ENCODE assay signal across 8 cellular contexts in genomic region chr10:90911133-90912048, GRCh38. TPM values are rescaled to one million over a fixed set of nuclear protein-coding genes. Genes with fewer than 3 reads are reported as not detected.
DNase-seq lines count a peak whose midpoint lies in the region; ATAC-seq and TF ChIP-seq lines count a peak whose summit lies in the region.
"Not testable (repeated sequence)": the region's sequence is repeated elsewhere in the genome, so short reads cannot be mapped to it uniquely, and the experiment has no call there.

No MANE protein-coding gene starts in this region.

- H3K36me3 ChIP-seq in CD8-positive, alpha-beta memory T cell (ENCODE audit: insufficient read depth, low read length), result not testable (repeated sequence)

- CTCF ChIA-PET in CD8-positive, alpha-beta memory T cell (lab: Charles Lee), result interaction anchor here (0.8 to 3.3 kb wide), 12 partner anchors 10 to 340 kb away, joined by 3 to 21 read pairs (median 4); partner anchors contain the start of gene ANKRD1

- not testable (repeated sequence) for H3K27me3 Mint-ChIP-seq in CD8-positive, alpha-beta memory T cell

- H3K4me1 Mint-ChIP-seq in CD8-positive, alpha-beta memory T cell, result not testable (repeated sequence)

- peak; percentile 73 for ATAC-seq in GM19467 (IDR thresholded peaks at IDR 0.05; ENCODE audit: unreplicated experiment)

- not testable (repeated sequence) for H3K27ac ChIP-seq in CD8-positive, alpha-beta memory T cell (ENCODE audit: low read depth, low read length); HL-60 (replicated peaks)

- H3K27me3 ChIP-seq in CD8-positive, alpha-beta memory T cell (ENCODE audit: insufficient read depth, low read length, poor library complexity, severe bottlenecking); HL-60 (ENCODE audit: insufficient read depth, poor library complexity, severe bottlenecking): not testable (repeated sequence)

- POLR2A ChIA-PET in CD8-positive, alpha-beta memory T cell (lab: Charles Lee), result not testable (repeated sequence)

- DNase-seq in CD8-positive, alpha-beta memory T cell, result peak in 4 of 5 donors; percentile 8 to 47 (median 38)
- DNase-seq in HL-60 (ENCODE audit: low read depth in 1 of 2, low spot score in 1 of 2), result peak; percentile 22 to 54
- DNase-seq in NCI-H526 (lab: John Stamatoyannopoulos, UW), result peak; percentile 30 to 81
- peak; percentile 63 for DNase-seq in activated CD4-positive, alpha-beta T cell treated with anti-CD3 and anti-CD28 coated beads for 48 hours
- peak; percentile 49 for DNase-seq in cerebellum (ENCODE audit: low spot score)
- DNase-seq in left kidney (ENCODE audit: low read depth, low spot score), result peak; percentile 90
- peak; percentile 49 to 52 for DNase-seq in stimulated activated CD4-positive, alpha-beta T cell treated with anti-CD3 and anti-CD28 coated beads, Interleukin-2, amount 100 ng/mL, for 48 hours

- H3K9me3 ChIP-seq in CD8-positive, alpha-beta memory T cell (ENCODE audit: low read length), result not testable (repeated sequence)

- not testable (repeated sequence) for H3K36me3 Mint-ChIP-seq in CD8-positive, alpha-beta memory T cell

- peak overlapping the region in 2 of 8 donors; percentile 44 to 55 for H3K27ac Mint-ChIP-seq in CD8-positive, alpha-beta memory T cell

- not testable (repeated sequence) for H3K4me3 ChIP-seq in CD8-positive, alpha-beta memory T cell (ENCODE audit: low read length); HL-60 (replicated peaks; ENCODE audit: insufficient read depth, low read length)

- H3K4me3 Mint-ChIP-seq in CD8-positive, alpha-beta memory T cell, result not testable (repeated sequence)

- H3K9me3 Mint-ChIP-seq in CD8-positive, alpha-beta memory T cell, result not testable (repeated sequence)

- TF ChIP-seq CTCF in HL-60 (IDR thresholded peaks at IDR 0.05; ENCODE audit: insufficient read depth, low read length), result peak; percentile 73

- H3K4me1 ChIP-seq in CD8-positive, alpha-beta memory T cell (ENCODE audit: insufficient read depth, low read length), result not testable (repeated sequence)

RNA-seq across cellular contexts. Expression of gene ANKRD1, which starts 9.5 kb away (rescaled TPM):
- not detected for total RNA-seq in CD8-positive, alpha-beta memory T cell
- polyA plus RNA-seq in CD8-positive, alpha-beta memory T cell, result not detected
- total RNA-seq in cerebellum, result not detected

RNA-seq across cellular contexts. Expression of gene RPP30, which starts 39.6 kb away (rescaled TPM):
- 100 to 1,000 TPM; 123 to 130 TPM for total RNA-seq in CD8-positive, alpha-beta memory T cell
- 40.3 TPM for polyA plus RNA-seq in CD8-positive, alpha-beta memory T cell
- total RNA-seq in cerebellum, result 51.4 TPM

RNA-seq across cellular contexts. Expression of gene HTR7, which starts 53.6 kb away (rescaled TPM):
- not detected for total RNA-seq in CD8-positive, alpha-beta memory T cell
- polyA plus RNA-seq in CD8-positive, alpha-beta memory T cell, result not detected
- 2.2 TPM for total RNA-seq in cerebellum

Comparison
In these comparisons a context has a peak if more than half of its experiments do, and no peak if none do; other contexts are left out.
1. DNase-seq: peak in every context shown above with its lines; median percentile 90 in left kidney; 63 in activated CD4-positive, alpha-beta T cell treated with anti-CD3 and anti-CD28 coated beads for 48 hours; 56 in NCI-H526; 50 in stimulated activated CD4-positive, alpha-beta T cell treated with anti-CD3 and anti-CD28 coated beads, Interleukin-2, amount 100 ng/mL, for 48 hours; 49 in cerebellum; 38 in CD8-positive, alpha-beta memory T cell; 38 in HL-60.